ENCODE assay signal across 16 cellular contexts in genomic region chr17:76293106-76293505, GRCh38. TPM values are rescaled to one million over a fixed set of nuclear protein-coding genes. Genes with fewer than 3 reads are reported as not detected.
DNase-seq lines count a peak whose midpoint lies in the region; ATAC-seq, FAIRE-seq and TF ChIP-seq lines count a peak whose summit lies in the region.
"Had no signal": no experiment of that assay in that cellular context is flagged by ENCODE, and none has a peak within 500 bp of the region (broad histone marks: within the 10 kb centered on the region; RNA-seq: fewer than 3 reads in every experiment).

No MANE protein-coding gene starts in this region.

- peak overlapping the region; percentile 68; the same call in 1 of the 2 replicates for H4K8ac ChIP-seq in H1 (ENCODE audit: extremely low read depth, insufficient read depth, low read length)

- H3K27ac ChIP-seq in left ventricle myocardium inferior (replicated peaks) (no peak overlapping the region), GM12878 (ENCODE audit: control insufficient read depth, insufficient read depth) (no peak overlapping the region), H1 (ENCODE audit: low read depth, low read length) (no peak overlapping the region), osteoblast (ENCODE audit: low read depth, low read length) (no peak overlapping the region)
- no peak overlapping the region for H3K27ac ChIP-seq in CD4-positive, alpha-beta memory T cell (ENCODE audit: low read depth, low read length)
- H3K27ac ChIP-seq: 22Rv1, A549, C4-2B had no signal

- peak; percentile 60 for ATAC-seq in Right ventricle myocardium inferior
- no peak for ATAC-seq in GM12878

- peak; percentile 1 for DNase-seq in Right ventricle myocardium inferior (ENCODE audit: missing footprints)
- DNase-seq in left ventricle myocardium inferior, result no peak
- DNase-seq in GM12878 (ENCODE audit: low read depth, low spot score), result no peak
- no peak for DNase-seq in H1 (ENCODE audit: low read depth in 1 of 2, low spot score in 2 of 2)
- DNase-seq in osteoblast (ENCODE audit: insufficient read length, low spot score, missing footprints), result peak; percentile 59
- no peak for DNase-seq in CD4-positive, alpha-beta memory T cell
- no peak for DNase-seq in activated T-helper 1 cell treated with anti-CD3 and anti-CD28 coated beads, Interleukin-12 subunit alpha, Interleukin-12 subunit beta, Interleukin-2, Interleukin-4 antibody, amounts not matched to agents 30 ng/mL and 10 ng/mL and 1 ng/mL, durations not matched to agents 14 hours and 24 hours and 36 hours (ENCODE audit: low spot score)
- DNase-seq: AML-193; CD4-positive, alpha-beta T cell; DMS153; DMS79; GDM1; HCEC 1CT had no signal

- H2BK15ac ChIP-seq in H1 (ENCODE audit: low read length), result no peak overlapping the region

- FAIRE-seq in GM12878 (lab: Jason Lieb, UNC), result peak; percentile 59
- no peak for FAIRE-seq in H1 (lab: Jason Lieb, UNC)
- FAIRE-seq: A549 had no signal

- no peaks in the 10 kb centered on the region for H3K79me1 ChIP-seq in H1 (ENCODE audit: low read depth, low read length)

- H3K4ac ChIP-seq in H1 (replicated peaks; ENCODE audit: insufficient read length, low read depth, low read length), result no peak overlapping the region

- CTCF ChIA-PET in GM12878 (lab: Yijun Ruan, JAX) (interaction anchor here (1.3 to 2.4 kb wide), 3 partner anchors 13 to 174 kb away, joined by 4 to 7 read pairs (median 5); no protein-coding TSS in a partner anchor), H1 (lab: Charles Lee; ENCODE audit: partially characterized antibody) (interaction anchor here (0.5 to 7.7 kb wide), 4 partner anchors 12 to 299 kb away, joined by 3 to 76 read pairs (median 4); no protein-coding TSS in a partner anchor)
- CTCF ChIA-PET in CD4-positive, alpha-beta memory T cell (lab: Charles Lee; ENCODE audit: partially characterized antibody), result interaction anchor here (1.1 to 12.6 kb wide), 2 partner anchors 13 to 280 kb away, joined by 3 to 168 read pairs; no protein-coding TSS in a partner anchor

- H3K4me1 Mint-ChIP-seq in CD4-positive, alpha-beta memory T cell, result no peaks in the 10 kb centered on the region
- no peaks in the 10 kb centered on the region for H3K4me1 Mint-ChIP-seq in activated T-helper 1 cell treated with anti-CD3 and anti-CD28 coated beads, Interleukin-12 subunit alpha, Interleukin-12 subunit beta, Interleukin-2, Interleukin-4 antibody, amounts not matched to agents 30 ng/mL and 10 ng/mL and 1 ng/mL, durations not matched to agents 14 hours and 24 hours and 36 hours (ENCODE audit: low read depth)

- no peak overlapping the region for H2BK5ac ChIP-seq in H1 (ENCODE audit: low read depth, low read length)

- peaks cover 2% of the 10 kb centered on the region for H3K36me3 ChIP-seq in left ventricle myocardium inferior
- no peaks in the 10 kb centered on the region for H3K36me3 ChIP-seq in GM12878 (ENCODE audit: control insufficient read depth in 2 of 2, insufficient read depth in 2 of 2, low read length in 1 of 2)
- H3K36me3 ChIP-seq in H1 (ENCODE audit: control insufficient read depth in 2 of 4, insufficient read depth in 4 of 4, low read length in 3 of 4), result peaks cover 0 to 4% (median 0%) of the 10 kb centered on the region in 4 experiments; a peak in 1 of 8 replicates
- peaks cover 11% of the 10 kb centered on the region for H3K36me3 ChIP-seq in osteoblast (ENCODE audit: insufficient read depth, low read length)
- no peaks in the 10 kb centered on the region for H3K36me3 ChIP-seq in CD4-positive, alpha-beta memory T cell (ENCODE audit: insufficient read depth, low read length)

- no peaks in the 10 kb centered on the region for H3K23me2 ChIP-seq in H1 (ENCODE audit: low read depth, low read length)

- H3K9me3 ChIP-seq in left ventricle myocardium inferior (replicated peaks) (no peaks in the 10 kb centered on the region), GM12878 (replicated peaks; ENCODE audit: control insufficient read depth, insufficient read depth, low read length) (no peaks in the 10 kb centered on the region), H1 (ENCODE audit: insufficient read depth in 2 of 2, low read depth in 1 of 2, low read length in 1 of 2) (no peaks in the 10 kb centered on the region), osteoblast (ENCODE audit: low read depth, low read length) (no peaks in the 10 kb centered on the region)
- H3K9me3 ChIP-seq in CD4-positive, alpha-beta memory T cell (ENCODE audit: control insufficient read depth in 1 of 2, low read length in 2 of 2), result no peaks in the 10 kb centered on the region
- H3K9me3 ChIP-seq: A549 had no signal

- H3K79me2 ChIP-seq in GM12878 (ENCODE audit: control insufficient read depth, insufficient read depth, low read length) (no peaks in the 10 kb centered on the region), H1 (ENCODE audit: control insufficient read depth in 1 of 2, insufficient read depth in 2 of 2, low read length in 2 of 2) (no peaks in the 10 kb centered on the region), osteoblast (ENCODE audit: insufficient read depth, low read length) (no peaks in the 10 kb centered on the region)

- no peaks in the 10 kb centered on the region for H3K27me3 ChIP-seq in left ventricle myocardium inferior (ENCODE audit: low read depth)
- no peaks in the 10 kb centered on the region for H3K27me3 ChIP-seq in GM12878 (replicated peaks in 1 of 2; ENCODE audit: control insufficient read depth in 2 of 2, insufficient read depth in 2 of 2, low read length in 1 of 2)
- H3K27me3 ChIP-seq in H1 (replicated peaks in 1 of 4; ENCODE audit: control insufficient read depth in 3 of 4, extremely low read depth in 1 of 4, insufficient read depth in 3 of 4, low read length in 3 of 4), result no peaks in the 10 kb centered on the region
- H3K27me3 ChIP-seq in osteoblast (ENCODE audit: insufficient read depth, low read length), result no peaks in the 10 kb centered on the region
- H3K27me3 ChIP-seq in CD4-positive, alpha-beta memory T cell (ENCODE audit: insufficient read depth, low read length), result no peaks in the 10 kb centered on the region

- no peak overlapping the region for H2BK12ac ChIP-seq in H1 (ENCODE audit: low read depth, low read length)

- H2AFZ ChIP-seq in GM12878 (ENCODE audit: control insufficient read depth, low read depth, low read length), result no peak overlapping the region
- no peak overlapping the region for H2AFZ ChIP-seq in H1 (ENCODE audit: low read length)
- no peak overlapping the region for H2AFZ ChIP-seq in osteoblast (ENCODE audit: low read length)

- H3K4me1 ChIP-seq in left ventricle myocardium inferior (peaks cover 26% of the 10 kb centered on the region), GM12878 (ENCODE audit: control insufficient read depth, insufficient read depth, low read length) (no peaks in the 10 kb centered on the region), H1 (replicated peaks in 1 of 4; ENCODE audit: control insufficient read depth in 3 of 4, insufficient read depth in 4 of 4, low read length in 3 of 4) (no peaks in the 10 kb centered on the region), osteoblast (ENCODE audit: insufficient read depth, low read length) (no peaks in the 10 kb centered on the region)
- no peaks in the 10 kb centered on the region for H3K4me1 ChIP-seq in CD4-positive, alpha-beta memory T cell (ENCODE audit: insufficient read depth, low read length)
- H3K4me1 ChIP-seq: A549 had no signal

- SMC1A ChIA-PET in GM12878 (lab: Charles Lee; ENCODE audit: uncharacterized antibody, unreplicated experiment), result no interaction called here

- H3K27ac Mint-ChIP-seq in CD4-positive, alpha-beta memory T cell, result peak overlapping the region in 1 of 7 donors; percentile 37
- no peak overlapping the region for H3K27ac Mint-ChIP-seq in activated T-helper 1 cell treated with anti-CD3 and anti-CD28 coated beads, Interleukin-12 subunit alpha, Interleukin-12 subunit beta, Interleukin-2, Interleukin-4 antibody, amounts not matched to agents 30 ng/mL and 10 ng/mL and 1 ng/mL, durations not matched to agents 14 hours and 24 hours and 36 hours
- H3K27ac Mint-ChIP-seq: CD4-positive, alpha-beta T cell had no signal

- H3K23ac ChIP-seq in H1 (ENCODE audit: insufficient read length), result no peak overlapping the region

- H3K4me3 ChIP-seq in left ventricle myocardium inferior, result no peak overlapping the region
- no peak overlapping the region for H3K4me3 ChIP-seq in GM12878
- no peak overlapping the region for H3K4me3 ChIP-seq in H1 (ENCODE audit: extremely low read depth in 1 of 4, insufficient read depth in 2 of 4, low read depth in 3 of 4, low read length in 4 of 4)
- no peak overlapping the region for H3K4me3 ChIP-seq in osteoblast (ENCODE audit: insufficient read depth, low read length)
- H3K4me3 ChIP-seq in CD4-positive, alpha-beta memory T cell (ENCODE audit: low read length in 2 of 2), result no peak overlapping the region
- H3K4me3 ChIP-seq: A549 had no signal

- no TSS peak for BruUV-seq in GM12878 (replicated peaks; lab: Mats Ljungman, UMichigan)

- 64% methylated on average over 7 of the region's 7 CpGs for WGBS in GM12878 (ENCODE audit: insufficient coverage, insufficient replicate concordance, low lambda C conversion rate, missing lambda C conversion rate)
- WGBS in H1 (ENCODE audit: extremely low coverage in 1 of 2, insufficient coverage in 1 of 2, insufficient read length in 1 of 2, insufficient replicate concordance in 2 of 2, low coverage in 1 of 2, low lambda C conversion rate in 2 of 2, missing lambda C conversion rate in 1 of 2), 2 experiments, result 83% methylated on average over 7 of the region's 7 CpGs; no CpG with 5 or more reads in 1 of the 2 experiments

- no peak overlapping the region for H2AK5ac ChIP-seq in H1 (ENCODE audit: low read depth, low read length)

- no peak overlapping the region for H3K14ac ChIP-seq in H1 (ENCODE audit: insufficient read length)

- H3K27me3 Mint-ChIP-seq in CD4-positive, alpha-beta memory T cell, result no peaks in the 10 kb centered on the region
- no peaks in the 10 kb centered on the region for H3K27me3 Mint-ChIP-seq in activated T-helper 1 cell treated with anti-CD3 and anti-CD28 coated beads, Interleukin-12 subunit alpha, Interleukin-12 subunit beta, Interleukin-2, Interleukin-4 antibody, amounts not matched to agents 30 ng/mL and 10 ng/mL and 1 ng/mL, durations not matched to agents 14 hours and 24 hours and 36 hours (ENCODE audit: insufficient read depth)
- H3K27me3 Mint-ChIP-seq: CD4-positive, alpha-beta T cell had no signal

- H3K4me3 Mint-ChIP-seq in CD4-positive, alpha-beta memory T cell, result no peak overlapping the region
- no peak overlapping the region for H3K4me3 Mint-ChIP-seq in activated T-helper 1 cell treated with anti-CD3 and anti-CD28 coated beads, Interleukin-12 subunit alpha, Interleukin-12 subunit beta, Interleukin-2, Interleukin-4 antibody, amounts not matched to agents 30 ng/mL and 10 ng/mL and 1 ng/mL, durations not matched to agents 14 hours and 24 hours and 36 hours
- H3K4me3 Mint-ChIP-seq: CD4-positive, alpha-beta T cell had no signal

- H2BK120ac ChIP-seq in H1 (replicated peaks; ENCODE audit: low read depth, low read length), result no peak overlapping the region

- no peak for TF ChIP-seq POLR2A in GM12878 (IDR thresholded peaks at IDR 0.05; ENCODE audit: low read depth, low read length)
- no peak for TF ChIP-seq POLR2A in H1 (IDR thresholded peaks at IDR 0.05; ENCODE audit: control extremely low read depth in 1 of 2, low read depth in 2 of 2, low read length in 2 of 2)

- no peak overlapping the region for H3K56ac ChIP-seq in H1 (replicated peaks; ENCODE audit: insufficient read length, low read depth, low read length)

- TF ChIP-seq RAD21 in GM12878 (IDR thresholded peaks at IDR 0.05; ENCODE audit: insufficient read depth, low read depth, low read length), result no peak
- no peak for TF ChIP-seq RAD21 in H1 (IDR thresholded peaks at IDR 0.05 in 1 of 2, conservative IDR thresholded peaks at IDR 0.05 in 1 of 2; ENCODE audit: low read depth in 2 of 2, low read length in 2 of 2)

- no peaks in the 10 kb centered on the region for H3K9me3 Mint-ChIP-seq in CD4-positive, alpha-beta memory T cell
- H3K9me3 Mint-ChIP-seq in activated T-helper 1 cell treated with anti-CD3 and anti-CD28 coated beads, Interleukin-12 subunit alpha, Interleukin-12 subunit beta, Interleukin-2, Interleukin-4 antibody, amounts not matched to agents 30 ng/mL and 10 ng/mL and 1 ng/mL, durations not matched to agents 14 hours and 24 hours and 36 hours, result no peaks in the 10 kb centered on the region
- H3K9me3 Mint-ChIP-seq: CD4-positive, alpha-beta T cell had no signal

- TF ChIP-seq EP300 in GM12878 (IDR thresholded peaks at IDR 0.05; ENCODE audit: borderline replicate concordance in 1 of 2, control insufficient read depth in 1 of 2, low read depth in 2 of 2, low read length in 2 of 2), result no peak
- no peak for TF ChIP-seq EP300 in H1 (IDR thresholded peaks at IDR 0.05; ENCODE audit: borderline replicate concordance in 1 of 2, low read depth in 2 of 2, low read length in 2 of 2)

- RAD21 ChIA-PET in GM12878 (lab: Charles Lee; ENCODE audit: unreplicated experiment), result no interaction called here

- in situ Hi-C loops in GM12878 (cut with MboI), result loop anchor here (5.0 kb wide), 2 partner anchors 281 to 366 kb away; no protein-coding TSS in a partner anchor

- H3K4me2 ChIP-seq in GM12878 (ENCODE audit: control insufficient read depth, insufficient read depth) (no peak overlapping the region), H1 (ENCODE audit: insufficient read depth in 1 of 2, low read depth in 2 of 2, low read length in 2 of 2) (no peak overlapping the region), osteoblast (ENCODE audit: insufficient read depth, low read length) (no peak overlapping the region)
- H3K4me2 ChIP-seq: A549 had no signal

- intact Hi-C loops in Right ventricle myocardium inferior (cut with DNase I), result no loop called here
- intact Hi-C loops in left ventricle myocardium inferior (cut with micrococcal nuclease), result no loop called here
- intact Hi-C loops in GM12878 (cut with micrococcal nuclease; ENCODE audit: unreplicated experiment), result no loop called here
- intact Hi-C loops in CD4-positive, alpha-beta memory T cell (cut with micrococcal nuclease), result no loop called here
- intact Hi-C loops in activated T-helper 1 cell treated with anti-CD3 and anti-CD28 coated beads, Interleukin-12 subunit alpha, Interleukin-12 subunit beta, Interleukin-2, Interleukin-4 antibody, amounts not matched to agents 30 ng/mL and 10 ng/mL and 1 ng/mL, durations not matched to agents 14 hours and 24 hours and 36 hours (cut with micrococcal nuclease), result no loop called here

- H3K36me3 Mint-ChIP-seq in CD4-positive, alpha-beta memory T cell, result peaks cover 0 to 4% of the 10 kb centered on the region in 2 donors
- H3K36me3 Mint-ChIP-seq in activated T-helper 1 cell treated with anti-CD3 and anti-CD28 coated beads, Interleukin-12 subunit alpha, Interleukin-12 subunit beta, Interleukin-2, Interleukin-4 antibody, amounts not matched to agents 30 ng/mL and 10 ng/mL and 1 ng/mL, durations not matched to agents 14 hours and 24 hours and 36 hours (ENCODE audit: low read depth), result peaks cover 7% of the 10 kb centered on the region

- no peak overlapping the region for H4K5ac ChIP-seq in H1 (ENCODE audit: insufficient read length, low read depth, low read length)

- no peak overlapping the region for H3K18ac ChIP-seq in H1 (ENCODE audit: extremely low read depth, low read length)

- no peak overlapping the region for H4K91ac ChIP-seq in H1 (replicated peaks; ENCODE audit: insufficient read length, low read length)

- TF ChIP-seq CTCF in left ventricle myocardium inferior (IDR thresholded peaks at IDR 0.05; ENCODE audit: borderline replicate concordance), result no peak
- TF ChIP-seq CTCF in GM12878 (IDR thresholded peaks at IDR 0.05 in 2 of 3, conservative IDR thresholded peaks at IDR 0.05 in 1 of 3; ENCODE audit: control insufficient read depth in 2 of 3, extremely low read depth in 1 of 3, insufficient read depth in 1 of 3, low read depth in 3 of 3, low read length in 3 of 3), result no peak
- TF ChIP-seq CTCF in H1 (IDR thresholded peaks at IDR 0.05; ENCODE audit: control extremely low read depth in 1 of 3, insufficient read depth in 1 of 3, low read depth in 1 of 3, low read length in 3 of 3), result no peak
- no peak for TF ChIP-seq CTCF in osteoblast (IDR thresholded peaks at IDR 0.05; ENCODE audit: extremely low read depth, low read depth, low read length)

- no peak overlapping the region for H3K9ac ChIP-seq in GM12878 (ENCODE audit: control insufficient read depth, insufficient read depth, low read length)
- H3K9ac ChIP-seq in H1 (replicated peaks in 1 of 4; ENCODE audit: extremely low read depth in 1 of 4, low read depth in 3 of 4, low read length in 3 of 4), result no peak overlapping the region

- H2BK20ac ChIP-seq in H1 (ENCODE audit: low read length), result no peak overlapping the region

- POLR2A ChIA-PET in GM12878 (lab: Charles Lee) (no interaction called here), H1 (lab: Charles Lee; ENCODE audit: partially characterized antibody) (no interaction called here)
- POLR2A ChIA-PET in CD4-positive, alpha-beta memory T cell (lab: Charles Lee; ENCODE audit: partially characterized antibody), result no interaction called here

- H4K20me1 ChIP-seq in GM12878 (ENCODE audit: control insufficient read depth, insufficient read depth) (no peaks in the 10 kb centered on the region), H1 (replicated peaks in 1 of 2; ENCODE audit: control insufficient read depth in 1 of 2, insufficient read depth in 2 of 2, low read length in 2 of 2) (peaks cover 0 to 5% of the 10 kb centered on the region in 2 experiments), osteoblast (ENCODE audit: insufficient read depth, low read length) (no peaks in the 10 kb centered on the region)

RNA-seq across cellular contexts. Expression of gene QRICH2, which starts 15.0 kb away (rescaled TPM):
- total RNA-seq in Right ventricle myocardium inferior (3.6 TPM), left ventricle myocardium inferior (2.4 TPM), GM12878 (2014; rRNA removed) (0.23 and 0.27 TPM in 2 replicates), GM12878 (2014; rRNA removed; fragmentation: Illumina TruSeq; extraction: Trizol) (0.18 and 0.27 TPM in 2 replicates), GM12878 (2021) (0.35 and 0.72 TPM in 2 replicates), osteoblast (2.9 and 3.6 TPM in 2 replicates)
- 1.3 and 1.8 TPM in 2 replicates for total RNA-seq in GM12878 (2013; cell fraction: nucleolus; rRNA removed)
- polyA plus RNA-seq in GM12878 (2011; ENCODE audit: low read depth), result 0.17 TPM
- polyA plus RNA-seq in GM12878 (2011; rRNA removed) (0.07 and 0.15 TPM in 2 replicates), GM12878 (2014; fragmentation: Illumina TruSeq; extraction: Trizol) (0.12 TPM in 1 of 2 replicates, not detected in the other), GM12878 (2014; fragmentation: Nextera tagmentation; extraction: Ambion mirVana) (under 1 TPM; 0.04 to 0.05 TPM), GM12878 (2014; rRNA removed) (0.44 and 0.58 TPM in 2 replicates), GM12878 (2016; fragmentation: Nextera tagmentation; extraction: Ambion mirVana) (under 1 TPM; 0.51 to 0.54 TPM), H1 (2011; rRNA removed) (3.8 and 4.9 TPM in 2 replicates)
- 0.22 and 0.28 TPM in 2 replicates for polyA plus RNA-seq in GM12878 (2011; cell fraction: cytosol; rRNA removed)
- polyA plus RNA-seq in GM12878 (2011; cell fraction: nucleus; rRNA removed), result 0.73 and 0.76 TPM in 2 replicates
- polyA plus RNA-seq in GM12878 (2012), result 0.27 and 0.32 TPM in 2 replicates
- 1.4 and 1.8 TPM in 2 replicates for polyA minus RNA-seq in GM12878 (2011; rRNA and poly(A)+ RNA removed)
- 0.31 TPM in 1 of 2 replicates, not detected in the other for polyA minus RNA-seq in GM12878 (2011; cell fraction: cytosol; rRNA and poly(A)+ RNA removed)
- 0.36 and 1.1 TPM in 2 replicates for polyA minus RNA-seq in GM12878 (2011; cell fraction: nucleus; rRNA and poly(A)+ RNA removed)
- 2.8 and 3.2 TPM in 2 replicates for total RNA-seq in H1 (2021; fragmentation: NEBNext Ultra II Directional; extraction: Animal tissue kit (Norgen Biotek cat#: 25700))
- 4.8 TPM for polyA plus RNA-seq in H1 (2011; cell fraction: cytosol; rRNA removed)
- polyA plus RNA-seq in H1 (2011; cell fraction: nucleus; rRNA removed), result 18.4 TPM
- polyA plus RNA-seq in H1 (2012, experiment 1 of 2), result 2.8 to 4.6 TPM (median 3.9 TPM) in 4 replicates
- polyA plus RNA-seq in H1 (2012, experiment 2 of 2), result 0.89 TPM
- polyA plus RNA-seq in H1 (2013, experiment 1 of 2), result 1.4 TPM
- polyA plus RNA-seq in H1 (2013, experiment 2 of 2), result 1.0 TPM
- 10.8 and 11.1 TPM in 2 replicates for polyA minus RNA-seq in H1 (2011; rRNA and poly(A)+ RNA removed)
- 2.0 TPM for polyA minus RNA-seq in H1 (2011; cell fraction: cytosol; rRNA and poly(A)+ RNA removed)
- polyA minus RNA-seq in H1 (2011; cell fraction: nucleus; rRNA and poly(A)+ RNA removed), result 5.4 TPM
- total RNA-seq in CD4-positive, alpha-beta memory T cell, result 1 to 10 TPM; 5.3 to 5.5 TPM
- polyA plus RNA-seq in CD4-positive, alpha-beta memory T cell, result under 1 TPM; 0.21 to 0.52 TPM
- 2.7 and 3.3 TPM in 2 replicates for total RNA-seq in activated T-helper 1 cell treated with anti-CD3 and anti-CD28 coated beads, Interleukin-12 subunit alpha, Interleukin-12 subunit beta, Interleukin-2, Interleukin-4 antibody, amounts not matched to agents 30 ng/mL and 10 ng/mL and 1 ng/mL, durations not matched to agents 14 hours and 24 hours and 36 hours

RNA-seq across cellular contexts. Expression of gene UBALD2, which starts 28.0 kb away (rescaled TPM):
- total RNA-seq in Right ventricle myocardium inferior (30.4 TPM), left ventricle myocardium inferior (26.0 TPM), GM12878 (2014; rRNA removed) (54.7 and 63.4 TPM in 2 replicates), GM12878 (2014; rRNA removed; fragmentation: Illumina TruSeq; extraction: Trizol) (12.3 and 17.1 TPM in 2 replicates), GM12878 (2021) (130 and 132 TPM in 2 replicates), osteoblast (3.8 and 5.1 TPM in 2 replicates)
- total RNA-seq in GM12878 (2013; cell fraction: nucleolus; rRNA removed), result 10.7 and 18.0 TPM in 2 replicates
- polyA plus RNA-seq in GM12878 (2011; ENCODE audit: low read depth), result 44.7 TPM
- polyA plus RNA-seq in GM12878 (2011; rRNA removed) (50.3 and 165 TPM in 2 replicates), GM12878 (2014; fragmentation: Illumina TruSeq; extraction: Trizol) (12.1 and 24.0 TPM in 2 replicates), GM12878 (2014; fragmentation: Nextera tagmentation; extraction: Ambion mirVana) (10 to 100 TPM in 1 of 2 experiments, 1 to 10 TPM in 1; 4.4 to 16.4 TPM), GM12878 (2014; rRNA removed) (66.4 and 81.1 TPM in 2 replicates), GM12878 (2016; fragmentation: Nextera tagmentation; extraction: Ambion mirVana) (1 to 10 TPM; 2.8 TPM), H1 (2011; rRNA removed) (17.8 and 26.8 TPM in 2 replicates)
- polyA plus RNA-seq in GM12878 (2011; cell fraction: cytosol; rRNA removed), result 54.9 and 77.4 TPM in 2 replicates
- polyA plus RNA-seq in GM12878 (2011; cell fraction: nucleus; rRNA removed), result 56.6 and 64.5 TPM in 2 replicates
- polyA plus RNA-seq in GM12878 (2012), result 98.6 and 132 TPM in 2 replicates
- 24.4 and 40.4 TPM in 2 replicates for polyA minus RNA-seq in GM12878 (2011; rRNA and poly(A)+ RNA removed)
- polyA minus RNA-seq in GM12878 (2011; cell fraction: cytosol; rRNA and poly(A)+ RNA removed), result 55.5 and 60.7 TPM in 2 replicates
- polyA minus RNA-seq in GM12878 (2011; cell fraction: nucleus; rRNA and poly(A)+ RNA removed), result 18.3 and 30.3 TPM in 2 replicates
- 22.6 and 25.6 TPM in 2 replicates for total RNA-seq in H1 (2021; fragmentation: NEBNext Ultra II Directional; extraction: Animal tissue kit (Norgen Biotek cat#: 25700))
- polyA plus RNA-seq in H1 (2011; cell fraction: cytosol; rRNA removed), result 11.6 TPM
- polyA plus RNA-seq in H1 (2011; cell fraction: nucleus; rRNA removed), result 20.6 TPM
- polyA plus RNA-seq in H1 (2012, experiment 1 of 2), result 6.2 to 22.1 TPM (median 14.0 TPM) in 4 replicates
- polyA plus RNA-seq in H1 (2012, experiment 2 of 2), result 27.4 TPM
- 22.2 TPM for polyA plus RNA-seq in H1 (2013, experiment 1 of 2)
- polyA plus RNA-seq in H1 (2013, experiment 2 of 2), result 20.6 TPM
- polyA minus RNA-seq in H1 (2011; rRNA and poly(A)+ RNA removed), result 4.8 and 7.9 TPM in 2 replicates
- polyA minus RNA-seq in H1 (2011; cell fraction: cytosol; rRNA and poly(A)+ RNA removed), result 26.6 TPM
- 13.2 TPM for polyA minus RNA-seq in H1 (2011; cell fraction: nucleus; rRNA and poly(A)+ RNA removed)
- 100 to 1,000 TPM; 101 to 103 TPM for total RNA-seq in CD4-positive, alpha-beta memory T cell
- polyA plus RNA-seq in CD4-positive, alpha-beta memory T cell, result 10 to 100 TPM in 1 of 2 donors, 1 to 10 TPM in 1; 6.2 to 11.1 TPM
- total RNA-seq in activated T-helper 1 cell treated with anti-CD3 and anti-CD28 coated beads, Interleukin-12 subunit alpha, Interleukin-12 subunit beta, Interleukin-2, Interleukin-4 antibody, amounts not matched to agents 30 ng/mL and 10 ng/mL and 1 ng/mL, durations not matched to agents 14 hours and 24 hours and 36 hours, result 206 and 217 TPM in 2 replicates

RNA-seq across cellular contexts. Expression of gene RNF157, which starts 52.8 kb away (rescaled TPM):
- total RNA-seq in Right ventricle myocardium inferior, result 19.4 TPM
- total RNA-seq in left ventricle myocardium inferior, result 4.8 TPM
- total RNA-seq in GM12878 (2013; cell fraction: nucleolus; rRNA removed), result 1.4 and 2.8 TPM in 2 replicates
- total RNA-seq in GM12878 (2014; rRNA removed), result 9.7 and 10.4 TPM in 2 replicates
- 10.4 and 11.8 TPM in 2 replicates for total RNA-seq in GM12878 (2014; rRNA removed; fragmentation: Illumina TruSeq; extraction: Trizol)
- total RNA-seq in GM12878 (2021), result 14.8 and 17.9 TPM in 2 replicates
- polyA plus RNA-seq in GM12878 (2011; ENCODE audit: low read depth), result 5.8 TPM
- 6.0 and 7.3 TPM in 2 replicates for polyA plus RNA-seq in GM12878 (2011; rRNA removed)
- polyA plus RNA-seq in GM12878 (2011; cell fraction: cytosol; rRNA removed), result 7.3 and 8.6 TPM in 2 replicates
- 3.7 and 4.7 TPM in 2 replicates for polyA plus RNA-seq in GM12878 (2011; cell fraction: nucleus; rRNA removed)
- 6.4 and 8.4 TPM in 2 replicates for polyA plus RNA-seq in GM12878 (2012)
- 14.1 and 15.9 TPM in 2 replicates for polyA plus RNA-seq in GM12878 (2014; fragmentation: Illumina TruSeq; extraction: Trizol)
- polyA plus RNA-seq in GM12878 (2014; fragmentation: Nextera tagmentation; extraction: Ambion mirVana), result 1 to 10 TPM; 5.2 to 9.5 TPM
- polyA plus RNA-seq in GM12878 (2014; rRNA removed), result 12.1 and 12.3 TPM in 2 replicates
- 1 to 10 TPM; 1.4 to 3.4 TPM for polyA plus RNA-seq in GM12878 (2016; fragmentation: Nextera tagmentation; extraction: Ambion mirVana)
- 6.6 and 10.4 TPM in 2 replicates for polyA minus RNA-seq in GM12878 (2011; rRNA and poly(A)+ RNA removed)
- polyA minus RNA-seq in GM12878 (2011; cell fraction: cytosol; rRNA and poly(A)+ RNA removed), result 3.1 and 4.8 TPM in 2 replicates
- 2.5 and 6.2 TPM in 2 replicates for polyA minus RNA-seq in GM12878 (2011; cell fraction: nucleus; rRNA and poly(A)+ RNA removed)
- total RNA-seq in H1 (2021; fragmentation: NEBNext Ultra II Directional; extraction: Animal tissue kit (Norgen Biotek cat#: 25700)), result 13.4 and 14.9 TPM in 2 replicates
- polyA plus RNA-seq in H1 (2011; rRNA removed), result 16.7 and 20.2 TPM in 2 replicates
- polyA plus RNA-seq in H1 (2011; cell fraction: cytosol; rRNA removed), result 15.2 TPM
- 17.4 TPM for polyA plus RNA-seq in H1 (2011; cell fraction: nucleus; rRNA removed)
- polyA plus RNA-seq in H1 (2012, experiment 1 of 2), result 13.0 to 30.8 TPM (median 18.2 TPM) in 4 replicates
- 10.9 TPM for polyA plus RNA-seq in H1 (2012, experiment 2 of 2)
- polyA plus RNA-seq in H1 (2013, experiment 1 of 2), result 9.3 TPM
- 9.7 TPM for polyA plus RNA-seq in H1 (2013, experiment 2 of 2)
- polyA minus RNA-seq in H1 (2011; rRNA and poly(A)+ RNA removed), result 27.8 and 31.8 TPM in 2 replicates
- polyA minus RNA-seq in H1 (2011; cell fraction: cytosol; rRNA and poly(A)+ RNA removed), result 16.3 TPM
- 15.9 TPM for polyA minus RNA-seq in H1 (2011; cell fraction: nucleus; rRNA and poly(A)+ RNA removed)
- 0.29 and 0.36 TPM in 2 replicates for total RNA-seq in osteoblast
- 10 to 100 TPM; 19.5 to 22.5 TPM for total RNA-seq in CD4-positive, alpha-beta memory T cell
- polyA plus RNA-seq in CD4-positive, alpha-beta memory T cell, result 10 to 100 TPM in 1 of 2 donors, 1 to 10 TPM in 1; 4.0 to 20.5 TPM
- 50.4 and 51.7 TPM in 2 replicates for total RNA-seq in activated T-helper 1 cell treated with anti-CD3 and anti-CD28 coated beads, Interleukin-12 subunit alpha, Interleukin-12 subunit beta, Interleukin-2, Interleukin-4 antibody, amounts not matched to agents 30 ng/mL and 10 ng/mL and 1 ng/mL, durations not matched to agents 14 hours and 24 hours and 36 hours

Comparison
In these comparisons a context has a peak if more than half of its experiments do, and no peak if none do; other contexts are left out.
1. DNase-seq: peak in Right ventricle myocardium inferior (single experiment) and osteoblast (single experiment); none in left ventricle myocardium inferior (single experiment), GM12878 (single experiment), H1 (0 of 2), CD4-positive, alpha-beta memory T cell (0 of 5) and activated T-helper 1 cell treated with anti-CD3 and anti-CD28 coated beads, Interleukin-12 subunit alpha, Interleukin-12 subunit beta, Interleukin-2, Interleukin-4 antibody, amounts not matched to agents 30 ng/mL and 10 ng/mL and 1 ng/mL, durations not matched to agents 14 hours and 24 hours and 36 hours (single experiment).